In the genomic region with DNA sequence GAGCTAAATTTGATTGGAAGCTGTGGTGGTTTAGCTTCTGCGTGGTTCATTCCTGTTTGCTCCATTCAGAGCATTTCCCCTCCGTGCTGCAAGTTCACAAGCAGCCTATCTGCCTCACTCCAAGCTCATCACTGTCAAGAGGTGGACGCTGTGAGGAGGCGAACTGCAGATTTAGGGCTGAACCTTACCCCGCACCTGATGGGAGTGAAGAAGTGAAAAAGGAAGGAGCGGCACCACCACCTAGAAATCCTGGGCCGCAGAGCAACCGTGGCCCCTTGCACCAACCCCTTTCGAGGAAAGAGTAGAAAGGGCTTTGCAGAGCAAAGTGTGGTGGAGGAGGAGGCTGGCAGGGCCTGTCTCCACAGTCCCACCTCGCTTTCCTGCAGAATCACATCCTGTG, we compare ENCODE assay signal across 21 cellular contexts.
"Had no signal": no experiment of that assay in that cellular context is flagged by ENCODE, and none has a peak within 500 bp of the region (broad histone marks: within the 10 kb centered on the region; RNA-seq: fewer than 3 reads in every experiment).

No MANE protein-coding gene starts in this region.

- H3K27ac ChIP-seq: WERI-Rb-1 had no signal

- ATAC-seq: activated CD4-positive, CD25-positive, alpha-beta regulatory T cell treated with anti-CD3 and anti-CD28 coated beads, Interleukin-2, amount 50 U/mL, for 24 hours; activated CD8-positive, alpha-beta T cell treated with anti-CD3 and anti-CD28 coated beads for 36 hours; Panc1 had no signal

- H3K27ac Mint-ChIP-seq: activated CD8-positive, alpha-beta T cell treated with anti-CD3 and anti-CD28 coated beads for 36 hours; activated naive CD4-positive, alpha-beta T cell treated with anti-CD3 and anti-CD28 coated beads, Interleukin-2, amount 50 U/mL, for 24 hours; activated T-cell treated with anti-CD3 and anti-CD28 coated beads, Interleukin-2, amount 50 U/mL, for 24 hours; activated T-helper 1 cell treated with anti-CD3 and anti-CD28 coated beads, Interleukin-12 subunit alpha, Interleukin-12 subunit beta, Interleukin-2, Interleukin-4 antibody, amounts not matched to agents 30 ng/mL and 10 ng/mL and 1 ng/mL, durations not matched to agents 14 hours and 24 hours and 36 hours; brain had no signal

- H3K4me2 ChIP-seq: SK-N-SH had no signal

- H3K4me1 Mint-ChIP-seq: activated naive CD4-positive, alpha-beta T cell treated with anti-CD3 and anti-CD28 coated beads, Interleukin-2, amount 50 U/mL, for 24 hours had no signal

- H3K36me3 ChIP-seq: WERI-Rb-1 had no signal

- DNase-seq: activated CD4-positive, alpha-beta T cell treated with anti-CD3 and anti-CD28 coated beads for 4 hours; activated CD8-positive, alpha-beta T cell treated with anti-CD3 and anti-CD28 coated beads for 36 hours; activated effector memory CD4-positive, alpha-beta T cell treated with Interleukin-2 at 50 U/mL for 16 hours; activated naive CD4-positive, alpha-beta T cell; activated T-cell treated with anti-CD3 and anti-CD28 coated beads, Interleukin-2, amount 50 U/mL, for 24 hours; KG1; NCI-H1092; NCI-H1417; NCI-H2081; NCI-H510A treated with DMSO at 0.1 percent for 48 hours; NK-92 treated with Interleukin-12 subunit alpha and Interleukin-12 subunit beta, amount 100 ng/mL, for 24 hours; OCI-M1; RPMI8226; SK-N-SH; T-helper 1 cell; WERI-Rb-1 had no signal

- H3K27me3 Mint-ChIP-seq: activated CD8-positive, alpha-beta T cell treated with anti-CD3 and anti-CD28 coated beads for 36 hours; activated naive CD4-positive, alpha-beta T cell treated with anti-CD3 and anti-CD28 coated beads, Interleukin-2, amount 50 U/mL, for 24 hours; activated T-cell treated with anti-CD3 and anti-CD28 coated beads, Interleukin-2, amount 50 U/mL, for 24 hours had no signal

- H3K9me3 Mint-ChIP-seq: activated CD8-positive, alpha-beta T cell treated with anti-CD3 and anti-CD28 coated beads for 36 hours; activated naive CD4-positive, alpha-beta T cell treated with anti-CD3 and anti-CD28 coated beads, Interleukin-2, amount 50 U/mL, for 24 hours; activated T-cell treated with anti-CD3 and anti-CD28 coated beads, Interleukin-2, amount 50 U/mL, for 24 hours; activated T-helper 1 cell treated with anti-CD3 and anti-CD28 coated beads, Interleukin-12 subunit alpha, Interleukin-12 subunit beta, Interleukin-2, Interleukin-4 antibody, amounts not matched to agents 30 ng/mL and 10 ng/mL and 1 ng/mL, durations not matched to agents 14 hours and 24 hours and 36 hours had no signal

- H3K9me3 ChIP-seq: SK-N-SH had no signal

- H3K4me3 Mint-ChIP-seq: activated CD8-positive, alpha-beta T cell treated with anti-CD3 and anti-CD28 coated beads for 36 hours; activated naive CD4-positive, alpha-beta T cell treated with anti-CD3 and anti-CD28 coated beads, Interleukin-2, amount 50 U/mL, for 24 hours; activated T-cell treated with anti-CD3 and anti-CD28 coated beads, Interleukin-2, amount 50 U/mL, for 24 hours; activated T-helper 1 cell treated with anti-CD3 and anti-CD28 coated beads, Interleukin-12 subunit alpha, Interleukin-12 subunit beta, Interleukin-2, Interleukin-4 antibody, amounts not matched to agents 30 ng/mL and 10 ng/mL and 1 ng/mL, durations not matched to agents 14 hours and 24 hours and 36 hours; brain had no signal

- H3K9ac ChIP-seq: SK-N-SH had no signal

- H3K36me3 Mint-ChIP-seq: activated naive CD4-positive, alpha-beta T cell treated with anti-CD3 and anti-CD28 coated beads, Interleukin-2, amount 50 U/mL, for 24 hours; brain had no signal
